ENCODE assay signal across 10 cellular contexts in genomic region chr3:45592405-45592804, GRCh38. TPM values are rescaled to one million over a fixed set of nuclear protein-coding genes. Genes with fewer than 3 reads are reported as not detected.
A peak's percentile ranks its signal among the peaks of the same experiment; 100 is the strongest.
DNase-seq lines count a peak whose midpoint lies in the region; ATAC-seq, FAIRE-seq and TF ChIP-seq lines count a peak whose summit lies in the region.
"Had no signal": no experiment of that assay in that cellular context is flagged by ENCODE, and none has a peak within 500 bp of the region (broad histone marks: within the 10 kb centered on the region; RNA-seq: fewer than 3 reads in every experiment).

No MANE protein-coding gene starts in this region.

- no peak for TF ChIP-seq POLR2A in endothelial cell of umbilical vein (IDR thresholded peaks at IDR 0.05; ENCODE audit: low read depth, low read length)

- no peak for DNase-seq in T-helper 2 cell treated with Interferon-gamma antibody and Interleukin-4, amounts not matched to agents 5 μg/mL and 100 μg/mL, for 36 hours (ENCODE audit: low spot score)
- DNase-seq in T-helper 2 cell (no peak), endothelial cell of umbilical vein (ENCODE audit: low read depth, low spot score) (no peak), posterior vena cava (ENCODE audit: low spot score) (peak; percentile 12), GM13977 (ENCODE audit: low spot score) (no peak)
- no peak for DNase-seq in activated naive CD4-positive, alpha-beta T cell treated with anti-CD3 and anti-CD28 coated beads, Interleukin-2, amount 50 U/mL, for 72 hours (ENCODE audit: low spot score in 2 of 2)

- CTCF ChIA-PET in endothelial cell of umbilical vein (lab: Charles Lee): interaction anchor here (0.7 to 4.1 kb wide), 7 partner anchors 9 to 83 kb away, joined by 3 to 50 read pairs (median 5); no protein-coding TSS in a partner anchor

- no peaks in the 10 kb centered on the region for H3K9me1 ChIP-seq in endothelial cell of umbilical vein (replicated peaks; ENCODE audit: control insufficient read depth, extremely low read depth, insufficient read depth, low read length)

- peaks cover 34% of the 10 kb centered on the region for H3K4me1 Mint-ChIP-seq in T-helper 2 cell treated with Interferon-gamma antibody and Interleukin-4, amounts not matched to agents 5 μg/mL and 100 μg/mL, for 36 hours (ENCODE audit: low read depth)

- H3K27ac ChIP-seq in KMS-11 (peak overlapping the region; percentile 78; the same call in 1 of the 2 replicates), endothelial cell of umbilical vein (ENCODE audit: insufficient read depth, low read depth, low read length) (no peak overlapping the region)
- H3K27ac ChIP-seq: SK-N-MC had no signal

- H3K4me2 ChIP-seq in KMS-11: peak overlapping the region; percentile 96; the same call in 1 of the 2 replicates
- no peak overlapping the region for H3K4me2 ChIP-seq in endothelial cell of umbilical vein (ENCODE audit: insufficient read depth, low read length)

- in situ Hi-C loops in GM13977 (cut with MboI; ENCODE audit: low pct_unique_long_range_greater_than_20kb, low sequenced_read_pairs, unreplicated experiment): no loop called here

- peak overlapping the region; percentile 77; the same call in 1 of the 2 replicates for H3K9ac ChIP-seq in KMS-11
- H3K9ac ChIP-seq in endothelial cell of umbilical vein (replicated peaks; ENCODE audit: extremely low read depth, insufficient read depth, low read length): no peak overlapping the region

- ATAC-seq in GM18873 (IDR thresholded peaks at IDR 0.05; ENCODE audit: low FRiP score, unreplicated experiment): no peak
- no peak for ATAC-seq in activated naive CD4-positive, alpha-beta T cell treated with anti-CD3 and anti-CD28 coated beads, Interleukin-2, amount 50 U/mL, for 72 hours

- peaks cover 15% of the 10 kb centered on the region for H3K27me3 Mint-ChIP-seq in T-helper 2 cell treated with Interferon-gamma antibody and Interleukin-4, amounts not matched to agents 5 μg/mL and 100 μg/mL, for 36 hours (ENCODE audit: low read depth)

- H3K27me3 ChIP-seq in KMS-11 (ENCODE audit: insufficient read depth, low read depth) (no peaks in the 10 kb centered on the region), endothelial cell of umbilical vein (ENCODE audit: control insufficient read depth in 2 of 2, insufficient read depth in 2 of 2, low read length in 2 of 2) (no peaks in the 10 kb centered on the region)

- BruUV-seq in endothelial cell of umbilical vein (replicated peaks; lab: Mats Ljungman, UMichigan): no TSS peak

- H4K20me1 ChIP-seq in KMS-11 (ENCODE audit: insufficient read depth) (no peaks in the 10 kb centered on the region), endothelial cell of umbilical vein (replicated peaks; ENCODE audit: control insufficient read depth, extremely low read depth, insufficient read depth, low read length) (no peaks in the 10 kb centered on the region)

- no peaks in the 10 kb centered on the region for H3K9me3 ChIP-seq in endothelial cell of umbilical vein (replicated peaks; ENCODE audit: control insufficient read depth, insufficient read depth, low read length)

- no peaks in the 10 kb centered on the region for H3K9me3 Mint-ChIP-seq in T-helper 2 cell treated with Interferon-gamma antibody and Interleukin-4, amounts not matched to agents 5 μg/mL and 100 μg/mL, for 36 hours
- no peaks in the 10 kb centered on the region for H3K9me3 Mint-ChIP-seq in activated naive CD4-positive, alpha-beta T cell treated with anti-CD3 and anti-CD28 coated beads, Interleukin-2, amount 50 U/mL, for 72 hours

- H3K4me1 ChIP-seq in KMS-11 (ENCODE audit: low read depth, poor library complexity, severe bottlenecking): peaks cover 20% of the 10 kb centered on the region
- H3K4me1 ChIP-seq in endothelial cell of umbilical vein (ENCODE audit: control insufficient read depth, extremely low read depth, insufficient read depth, low read length): peaks cover 31% of the 10 kb centered on the region

- H3K36me3 ChIP-seq in KMS-11 (ENCODE audit: insufficient read depth) (no peaks in the 10 kb centered on the region), endothelial cell of umbilical vein (ENCODE audit: control insufficient read depth in 2 of 2, extremely low read depth in 1 of 2, insufficient read depth in 2 of 2, low read length in 2 of 2) (no peaks in the 10 kb centered on the region)

- TF ChIP-seq CTCF in KMS-11 (conservative IDR thresholded peaks at IDR 0.05; ENCODE audit: low read depth, low read length) (no peak), endothelial cell of umbilical vein (IDR thresholded peaks at IDR 0.05; ENCODE audit: extremely low read depth in 1 of 2, insufficient read depth in 1 of 2, low read depth in 1 of 2, low read length in 2 of 2) (no peak), GM13977 (IDR thresholded peaks at IDR 0.05; ENCODE audit: extremely low read depth, insufficient read depth, missing control alignments) (no peak)

- H3K4me3 Mint-ChIP-seq in T-helper 2 cell treated with Interferon-gamma antibody and Interleukin-4, amounts not matched to agents 5 μg/mL and 100 μg/mL, for 36 hours: peak overlapping the region; percentile 79

- peaks cover 34% of the 10 kb centered on the region for H3K79me2 ChIP-seq in KMS-11 (ENCODE audit: insufficient read depth, low read depth)
- H3K79me2 ChIP-seq in endothelial cell of umbilical vein (ENCODE audit: control insufficient read depth, insufficient read depth, low read length): peaks cover 33% of the 10 kb centered on the region

- peak overlapping the region; percentile 88 for H3K27ac Mint-ChIP-seq in T-helper 2 cell treated with Interferon-gamma antibody and Interleukin-4, amounts not matched to agents 5 μg/mL and 100 μg/mL, for 36 hours
- no peak overlapping the region for H3K27ac Mint-ChIP-seq in activated naive CD4-positive, alpha-beta T cell treated with anti-CD3 and anti-CD28 coated beads, Interleukin-2, amount 50 U/mL, for 72 hours
- H3K27ac Mint-ChIP-seq: nephron progenitor cell had no signal

- intact Hi-C loops in endothelial cell of umbilical vein (cut with micrococcal nuclease): no loop called here
- intact Hi-C loops in posterior vena cava (cut with DNase I): loop anchor here in 1 of 2 donors (5.0 to 10.0 kb wide), 2 partner anchors 65 to 78 kb away; no protein-coding TSS in a partner anchor

- H3K4me3 ChIP-seq in KMS-11 (IDR thresholded peaks at IDR 0.05; ENCODE audit: insufficient read depth, low read depth, low read length): no peak overlapping the region
- H3K4me3 ChIP-seq in endothelial cell of umbilical vein (replicated peaks in 1 of 3; ENCODE audit: insufficient read depth in 1 of 3, low read depth in 1 of 3, low read length in 3 of 3): no peak overlapping the region
- H3K4me3 ChIP-seq: SK-N-MC had no signal

- peak; percentile 71 for FAIRE-seq in endothelial cell of umbilical vein (lab: Jason Lieb, UNC)

- dilution Hi-C loops in endothelial cell of umbilical vein (cut with MboI; ENCODE audit: extremely low pct_ligation_motif_present, low sequenced_read_pairs): no loop called here

- peaks cover 21% of the 10 kb centered on the region for H3K36me3 Mint-ChIP-seq in T-helper 2 cell treated with Interferon-gamma antibody and Interleukin-4, amounts not matched to agents 5 μg/mL and 100 μg/mL, for 36 hours (ENCODE audit: low read depth)
- H3K36me3 Mint-ChIP-seq in activated naive CD4-positive, alpha-beta T cell treated with anti-CD3 and anti-CD28 coated beads, Interleukin-2, amount 50 U/mL, for 72 hours: peaks cover 4 to 17% of the 10 kb centered on the region in 2 donors

- POLR2A ChIA-PET in endothelial cell of umbilical vein (lab: Charles Lee): no interaction called here

- peak overlapping the region; percentile 76; the same call in 1 of the 2 replicates for H2AFZ ChIP-seq in KMS-11 (ENCODE audit: low read depth)
- H2AFZ ChIP-seq in endothelial cell of umbilical vein (ENCODE audit: low read depth, low read length): no peak overlapping the region

TF ChIP-seq in endothelial cell of umbilical vein, 7 proteins besides CTCF, POLR2A, EP300 and RAD21:
- no peak for TF ChIP-seq EZH2 (IDR thresholded peaks at IDR 0.05; ENCODE audit: borderline replicate concordance, low read depth, low read length, severe bottlenecking)
- no peak for TF ChIP-seq GATA2 (IDR thresholded peaks at IDR 0.05; ENCODE audit: insufficient read depth, insufficient read length, low read depth, low read length)
- TF ChIP-seq FOS (IDR thresholded peaks at IDR 0.05; ENCODE audit: borderline replicate concordance, insufficient read depth, low read length): no peak
- no peak for TF ChIP-seq MAX (IDR thresholded peaks at IDR 0.05; ENCODE audit: insufficient read depth, insufficient read length)
- no peak for TF ChIP-seq MYC (IDR thresholded peaks at IDR 0.05; ENCODE audit: low read depth, low read length)
- TF ChIP-seq POLR2AphosphoS5 (IDR thresholded peaks at IDR 0.05; ENCODE audit: insufficient read depth, low read depth, low read length): no peak
- TF ChIP-seq JUN (IDR thresholded peaks at IDR 0.05; ENCODE audit: borderline replicate concordance, insufficient read depth, insufficient read length, low read depth): no peak

RNA-seq across cellular contexts. Expression of gene LIMD1, which starts 2.1 kb away (rescaled TPM):
- 33.3 and 39.5 TPM in 2 replicates for total RNA-seq in endothelial cell of umbilical vein
- 11.9 and 12.6 TPM in 2 replicates for polyA plus RNA-seq in endothelial cell of umbilical vein
- polyA plus RNA-seq in endothelial cell of umbilical vein (2011; cell fraction: cytosol; rRNA removed): 8.9 and 9.8 TPM in 2 replicates
- 35.5 and 37.7 TPM in 2 replicates for polyA plus RNA-seq in endothelial cell of umbilical vein (2011; cell fraction: nucleus; rRNA removed)
- 15.2 and 19.2 TPM in 2 replicates for polyA plus RNA-seq in endothelial cell of umbilical vein (2012)
- polyA minus RNA-seq in endothelial cell of umbilical vein: 46.6 and 57.5 TPM in 2 replicates
- 14.3 TPM for polyA minus RNA-seq in endothelial cell of umbilical vein (2011; cell fraction: cytosol; rRNA and poly(A)+ RNA removed)
- 35.4 and 38.2 TPM in 2 replicates for polyA minus RNA-seq in endothelial cell of umbilical vein (2011; cell fraction: nucleus; rRNA and poly(A)+ RNA removed)
- 10 to 100 TPM; 28.9 to 33.5 TPM for total RNA-seq in posterior vena cava
- 10 to 100 TPM; 14.9 to 39.6 TPM for total RNA-seq in activated naive CD4-positive, alpha-beta T cell treated with anti-CD3 and anti-CD28 coated beads, Interleukin-2, amount 50 U/mL, for 72 hours
